Comparison of ENCODE assay signal across 21 cellular contexts in the genomic region with DNA sequence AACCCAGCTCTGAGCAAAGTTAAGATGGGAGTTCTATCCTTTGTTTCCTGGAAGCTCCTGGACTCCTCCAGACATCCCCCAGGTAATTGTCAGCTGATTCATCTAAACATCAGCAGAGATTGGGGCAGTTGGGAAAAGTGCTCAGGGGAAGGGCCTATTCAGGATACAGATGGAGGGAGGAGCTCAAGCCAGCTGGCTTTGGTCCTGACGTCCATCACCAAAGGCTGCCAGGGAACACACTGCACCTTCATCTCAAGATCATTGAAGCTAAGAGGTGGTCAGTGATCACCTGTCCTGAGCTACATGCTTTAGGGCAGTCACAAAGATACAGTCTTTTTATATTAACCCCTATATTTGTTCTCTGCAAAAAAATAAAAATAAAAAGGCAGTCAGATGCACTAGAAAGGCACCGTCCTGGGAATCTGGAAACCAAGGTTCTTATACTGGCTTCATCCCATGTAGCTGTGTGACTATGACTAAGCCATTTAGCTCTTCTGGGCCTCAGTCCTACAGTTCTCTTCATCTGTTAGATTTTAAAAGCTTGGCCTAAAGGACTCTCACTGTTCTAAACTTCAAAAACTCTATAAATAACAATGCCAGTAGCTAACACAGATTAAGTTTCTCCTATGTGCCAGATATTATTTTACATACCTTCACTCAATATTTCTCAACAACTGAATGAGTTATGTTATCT.
DNase-seq lines count a peak whose midpoint lies in the region; ATAC-seq and TF ChIP-seq lines count a peak whose summit lies in the region.
"Had no signal": no experiment of that assay in that cellular context is flagged by ENCODE, and none has a peak within 500 bp of the region (broad histone marks: within the 10 kb centered on the region; RNA-seq: fewer than 3 reads in every experiment).

No MANE protein-coding gene starts in this region.

- no peaks in the 10 kb centered on the region for H3K4me1 ChIP-seq in prostate gland (replicated peaks)

- H3K27ac Mint-ChIP-seq in activated T-cell treated with anti-CD3 and anti-CD28 coated beads, Interleukin-2, amount 50 U/mL, for 24 hours: no peak overlapping the region
- H3K27ac Mint-ChIP-seq in activated CD8-positive, alpha-beta T cell treated with anti-CD3 and anti-CD28 coated beads for 36 hours: no peak overlapping the region
- H3K27ac Mint-ChIP-seq: CD4-positive, alpha-beta memory T cell had no signal

- H3K36me3 ChIP-seq in KOPT-K1 (ENCODE audit: insufficient read depth, low read length) (no peaks in the 10 kb centered on the region), prostate gland (no peaks in the 10 kb centered on the region)

- POLR2A ChIA-PET in activated CD8-positive, alpha-beta T cell treated with anti-CD3 and anti-CD28 coated beads for 36 hours (lab: Charles Lee): no interaction called here

- H3K4me3 ChIP-seq in prostate gland: no peak overlapping the region
- H3K4me3 ChIP-seq: GM12878, SK-N-MC had no signal

- TF ChIP-seq CTCF in prostate gland (IDR thresholded peaks at IDR 0.05): no peak
- no peak for TF ChIP-seq CTCF in activated CD8-positive, alpha-beta T cell treated with anti-CD3 and anti-CD28 coated beads for 36 hours (IDR thresholded peaks at IDR 0.05)

- H3K4me3 Mint-ChIP-seq in activated T-cell treated with anti-CD3 and anti-CD28 coated beads, Interleukin-2, amount 50 U/mL, for 24 hours: no peak overlapping the region
- no peak overlapping the region for H3K4me3 Mint-ChIP-seq in activated CD8-positive, alpha-beta T cell treated with anti-CD3 and anti-CD28 coated beads for 36 hours
- H3K4me3 Mint-ChIP-seq: CD4-positive, alpha-beta memory T cell had no signal

- TF ChIP-seq POLR2A in prostate gland (IDR thresholded peaks at IDR 0.05): no peak

- H3K9me3 Mint-ChIP-seq in activated T-cell treated with anti-CD3 and anti-CD28 coated beads, Interleukin-2, amount 50 U/mL, for 24 hours: no peaks in the 10 kb centered on the region
- no peaks in the 10 kb centered on the region for H3K9me3 Mint-ChIP-seq in activated CD8-positive, alpha-beta T cell treated with anti-CD3 and anti-CD28 coated beads for 36 hours

- H3K9me3 ChIP-seq in KOPT-K1 (ENCODE audit: insufficient read depth, low read length, poor library complexity, severe bottlenecking): peaks cover 36% of the 10 kb centered on the region
- H3K9me3 ChIP-seq in prostate gland: no peaks in the 10 kb centered on the region

- no peaks in the 10 kb centered on the region for H3K27me3 ChIP-seq in prostate gland (replicated peaks; ENCODE audit: insufficient read depth)

- H3K27me3 Mint-ChIP-seq in activated T-cell treated with anti-CD3 and anti-CD28 coated beads, Interleukin-2, amount 50 U/mL, for 24 hours: peaks cover 7% of the 10 kb centered on the region
- H3K27me3 Mint-ChIP-seq in activated CD8-positive, alpha-beta T cell treated with anti-CD3 and anti-CD28 coated beads for 36 hours: no peaks in the 10 kb centered on the region

- WGBS in prostate gland: 39% methylated on average over 2 of the region's 2 CpGs

- intact Hi-C loops in left cardiac atrium (cut with DNase I): no loop called here
- intact Hi-C loops in prostate gland (cut with DNase I): no loop called here
- intact Hi-C loops in activated CD8-positive, alpha-beta T cell treated with anti-CD3 and anti-CD28 coated beads for 36 hours (cut with micrococcal nuclease): no loop called here

- ATAC-seq in left cardiac atrium: peak; percentile 41 to 81
- ATAC-seq in activated CD8-positive, alpha-beta T cell treated with anti-CD3 and anti-CD28 coated beads for 36 hours: no peak
- ATAC-seq in GM19452 (IDR thresholded peaks at IDR 0.05; ENCODE audit: unreplicated experiment): no peak
- ATAC-seq: GM12878, Panc1 had no signal

- CTCF ChIA-PET in activated CD8-positive, alpha-beta T cell treated with anti-CD3 and anti-CD28 coated beads for 36 hours (lab: Charles Lee): no interaction called here

- DNase-seq in cerebellar cortex (ENCODE audit: low spot score) (peak; percentile 87), left cardiac atrium (no peak), prostate gland (ENCODE audit: low spot score) (peak; percentile 6), NCI-H146 (lab: John Stamatoyannopoulos, UW) (no peak)
- DNase-seq in activated T-cell treated with anti-CD3 and anti-CD28 coated beads, Interleukin-2, amount 50 U/mL, for 24 hours: no peak
- DNase-seq in activated CD8-positive, alpha-beta T cell treated with anti-CD3 and anti-CD28 coated beads for 36 hours: no peak
- DNase-seq: CD4-positive, alpha-beta memory T cell; COR-L47; DMS53; GDM1; Karpas-422; NCI-H1092; NCI-H1436; NCI-H1930; SIG-M5 had no signal

- H3K4me1 Mint-ChIP-seq in activated T-cell treated with anti-CD3 and anti-CD28 coated beads, Interleukin-2, amount 50 U/mL, for 24 hours (ENCODE audit: low read depth): peaks cover 14% of the 10 kb centered on the region
- H3K4me1 Mint-ChIP-seq in activated CD8-positive, alpha-beta T cell treated with anti-CD3 and anti-CD28 coated beads for 36 hours (ENCODE audit: low read depth): peaks cover 12% of the 10 kb centered on the region

- H3K36me3 Mint-ChIP-seq in activated T-cell treated with anti-CD3 and anti-CD28 coated beads, Interleukin-2, amount 50 U/mL, for 24 hours (ENCODE audit: low read depth): no peaks in the 10 kb centered on the region
- H3K36me3 Mint-ChIP-seq in activated CD8-positive, alpha-beta T cell treated with anti-CD3 and anti-CD28 coated beads for 36 hours (ENCODE audit: low read depth): no peaks in the 10 kb centered on the region
- H3K36me3 Mint-ChIP-seq: CD4-positive, alpha-beta memory T cell had no signal

- H3K27ac ChIP-seq in KOPT-K1 (ENCODE audit: low read depth, low read length, poor library complexity, severe bottlenecking): peak overlapping the region; percentile 99
- no peak overlapping the region for H3K27ac ChIP-seq in prostate gland
- H3K27ac ChIP-seq: RWPE1, SK-N-MC had no signal

Comparison
In these comparisons a context has a peak if more than half of its experiments do, and no peak if none do; other contexts are left out.
1. DNase-seq: peak in cerebellar cortex (single experiment) and prostate gland (single experiment); none in left cardiac atrium (single experiment), NCI-H146 (single experiment), activated T-cell treated with anti-CD3 and anti-CD28 coated beads, Interleukin-2, amount 50 U/mL, for 24 hours (single experiment) and activated CD8-positive, alpha-beta T cell treated with anti-CD3 and anti-CD28 coated beads for 36 hours (single experiment).
2. ATAC-seq: peak in left cardiac atrium (2 of 2); none in activated CD8-positive, alpha-beta T cell treated with anti-CD3 and anti-CD28 coated beads for 36 hours (single experiment) and GM19452 (single experiment).